Comparison of ENCODE assay signal across 1 cellular context in the genomic region with DNA sequence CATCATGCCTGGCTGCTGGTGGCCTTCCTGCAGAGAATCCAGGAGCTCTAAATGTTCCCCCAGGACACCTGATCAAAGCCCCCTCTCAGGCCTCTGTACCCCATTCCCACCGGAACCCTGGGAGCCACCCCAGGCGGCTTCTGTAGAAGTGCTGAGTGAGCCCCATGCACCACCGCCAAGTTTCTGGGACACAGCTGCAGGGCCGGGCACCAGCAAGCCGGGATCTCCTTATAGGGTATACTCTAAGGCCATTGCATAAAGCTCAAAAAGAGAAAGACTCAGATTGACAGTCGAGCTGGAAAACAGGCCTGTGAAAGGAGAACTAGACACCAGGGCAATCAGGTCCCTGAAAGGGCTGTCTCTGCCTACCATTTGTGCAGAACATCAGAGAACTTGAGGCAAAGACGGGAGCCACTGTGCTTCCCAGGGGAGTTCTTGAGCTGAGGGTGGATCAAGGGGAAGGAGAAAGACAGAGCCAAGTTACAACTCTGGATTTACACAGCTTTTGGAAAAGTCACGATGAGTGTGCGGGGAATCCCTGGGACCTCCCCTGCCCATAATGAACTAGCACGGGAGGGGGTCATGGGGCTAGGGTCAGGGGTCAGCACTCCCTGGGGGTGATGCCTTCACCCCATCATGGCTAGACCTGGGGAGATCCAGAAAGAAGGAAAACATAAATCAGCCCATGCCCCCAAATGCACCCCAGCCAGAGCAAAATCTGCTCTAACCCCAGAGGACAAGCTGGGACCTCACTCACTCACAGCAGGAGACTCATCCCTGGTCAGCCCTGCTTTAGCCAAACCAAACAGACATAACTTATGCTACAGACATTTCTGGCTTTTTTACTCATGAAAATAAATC.
TF ChIP-seq lines count a peak whose summit lies in the region.

No MANE protein-coding gene starts in this region.

TF ChIP-seq in IMR-90, 13 proteins besides CTCF, POLR2A, EP300 and RAD21 (continued from another document):
- TF ChIP-seq FOS (IDR thresholded peaks at IDR 0.05; ENCODE audit: low read depth, low read length) (no peak), SMC3 (IDR thresholded peaks at IDR 0.05; ENCODE audit: low read depth, low read length) (no peak), CHD1 (IDR thresholded peaks at IDR 0.05; ENCODE audit: low read depth, low read length) (no peak)
- TF ChIP-seq, protein P1, sequence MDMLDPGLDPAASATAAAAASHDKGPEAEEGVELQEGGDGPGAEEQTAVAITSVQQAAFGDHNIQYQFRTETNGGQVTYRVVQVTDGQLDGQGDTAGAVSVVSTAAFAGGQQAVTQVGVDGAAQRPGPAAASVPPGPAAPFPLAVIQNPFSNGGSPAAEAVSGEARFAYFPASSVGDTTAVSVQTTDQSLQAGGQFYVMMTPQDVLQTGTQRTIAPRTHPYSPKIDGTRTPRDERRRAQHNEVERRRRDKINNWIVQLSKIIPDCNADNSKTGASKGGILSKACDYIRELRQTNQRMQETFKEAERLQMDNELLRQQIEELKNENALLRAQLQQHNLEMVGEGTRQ (IDR thresholded peaks at IDR 0.05; ENCODE audit: low read depth, low read length), result no peak
